8 cellular contexts compared by ENCODE assay signal in genomic region chr4:107718351-107718965, GRCh38. TPM values are rescaled to one million over a fixed set of nuclear protein-coding genes. Genes with fewer than 3 reads are reported as not detected.
DNase-seq lines count a peak whose midpoint lies in the region; ATAC-seq, FAIRE-seq and TF ChIP-seq lines count a peak whose summit lies in the region.

No MANE protein-coding gene starts in this region.

- CTCF ChIA-PET in K562 (lab: Yijun Ruan, JAX; ENCODE audit: low intra/inter-chr PET ratio), result no interaction called here

- no peaks in the 10 kb centered on the region for H3K9me3 ChIP-seq in K562 (replicated peaks; ENCODE audit: control insufficient read depth, insufficient read depth, low read depth, low read length)
- H3K9me3 ChIP-seq in neutrophil, result no peaks in the 10 kb centered on the region

- H3K27ac ChIP-seq in HL-60 (replicated peaks) (peak overlapping the region; percentile 16), K562 (ENCODE audit: extremely low read depth, low read depth, low read length) (no peak overlapping the region), neutrophil (peak overlapping the region; percentile 87)

- H3K27me3 ChIP-seq in HL-60 (ENCODE audit: insufficient read depth, poor library complexity, severe bottlenecking), result no peaks in the 10 kb centered on the region
- no peaks in the 10 kb centered on the region for H3K27me3 ChIP-seq in K562 (ENCODE audit: control insufficient read depth in 2 of 2, insufficient read depth in 2 of 2, low read length in 2 of 2)
- H3K27me3 ChIP-seq in neutrophil, result peaks cover 8% of the 10 kb centered on the region

- peak overlapping the region; percentile 85 for H3K4me2 ChIP-seq in K562 (ENCODE audit: insufficient read depth, low read length)

- H2AFZ ChIP-seq in K562 (ENCODE audit: low read depth, low read length), result 0 out of 2 replicates have a peak overlapping the region, but pooled peaks have one; percentile 36

- H4K20me1 ChIP-seq in K562 (replicated peaks; ENCODE audit: control insufficient read depth, insufficient read depth, low read length), result no peaks in the 10 kb centered on the region

- 0 out of 3 replicates have a peak, but pooled peaks cover 4% of the 10 kb centered on the region for H3K36me3 ChIP-seq in K562 (ENCODE audit: control insufficient read depth, insufficient read depth, low read length)
- H3K36me3 ChIP-seq in neutrophil, result no peaks in the 10 kb centered on the region

- intact Hi-C loops in K562 (cut with micrococcal nuclease) (no loop called here), cardiac septum (cut with DNase I) (no loop called here)

- peaks cover 46% of the 10 kb centered on the region for H3K79me2 ChIP-seq in K562 (ENCODE audit: control insufficient read depth, insufficient read depth, low read length)

- peak; percentile 33 for ATAC-seq in GM21381 (IDR thresholded peaks at IDR 0.05; ENCODE audit: unreplicated experiment)
- no peak for ATAC-seq in K562

- H3K9me1 ChIP-seq in K562 (ENCODE audit: control insufficient read depth, insufficient read depth, low read length), result no peaks in the 10 kb centered on the region

- no peak for TF ChIP-seq RAD21 in K562 (CRISPR knock-in tag; conservative IDR thresholded peaks at IDR 0.05 in 1 of 2, IDR thresholded peaks at IDR 0.05 in 1 of 2)

- DNase-seq in GM04504 (ENCODE audit: low read depth), result peak; percentile 69
- peak; percentile 43 to 50 for DNase-seq in HL-60 (ENCODE audit: low read depth in 1 of 2, low spot score in 1 of 2)
- DNase-seq in K562 (ENCODE audit: extremely low read depth in 1 of 4, low spot score in 3 of 4), result no peak
- no peak for DNase-seq in activated CD4-positive, CD25-positive, alpha-beta regulatory T cell treated with anti-CD3 and anti-CD28 coated beads, Interleukin-2, amount 50 U/mL, for 72 hours
- no peak for DNase-seq in effector CD8-positive, alpha-beta T cell (lab: John Stamatoyannopoulos, UW)
- no peak for DNase-seq in cardiac septum (ENCODE audit: low spot score)

- no TSS peak for BruUV-seq in K562 (replicated peaks; lab: Mats Ljungman, UMichigan)

- TF ChIP-seq EP300 in K562 (IDR thresholded peaks at IDR 0.05; ENCODE audit: low read length), result no peak

- no peak for TF ChIP-seq POLR2A in K562 (conservative IDR thresholded peaks at IDR 0.05)

- H3K9ac ChIP-seq in K562 (ENCODE audit: insufficient read depth in 1 of 2, low read depth in 2 of 2, low read length in 2 of 2), result peak overlapping the region in 1 of 2 experiments; percentile 60; a peak in 1 of 4 replicates

- WGBS in K562 (ENCODE audit: insufficient coverage, low coverage, missing lambda C conversion rate), result 57% methylated on average over 10 of the region's 10 CpGs

- H3K4me1 ChIP-seq in K562 (replicated peaks in 1 of 2; ENCODE audit: control insufficient read depth in 2 of 2, insufficient read depth in 2 of 2, low read length in 2 of 2) (peaks cover 5 to 9% of the 10 kb centered on the region in 2 experiments; a peak in 4 of 5 replicates), neutrophil (ENCODE audit: control insufficient read depth in 1 of 2, insufficient read depth in 1 of 2, low read depth in 1 of 2, low read length in 1 of 2) (peaks cover 28 to 29% of the 10 kb centered on the region in 2 experiments)

- FAIRE-seq in K562 (lab: Jason Lieb, UNC), result no peak

- in situ Hi-C loops in K562 (cut with MboI), result loop anchor here (25.0 kb wide), 1 partner anchor 1406 kb away; the partner anchor contains the start of genes AIMP1 and TBCK

- no peak for TF ChIP-seq CTCF in HL-60 (IDR thresholded peaks at IDR 0.05; ENCODE audit: insufficient read depth, low read length)
- TF ChIP-seq CTCF in K562 (IDR thresholded peaks at IDR 0.05 in 2 of 3, conservative IDR thresholded peaks at IDR 0.05 in 1 of 3; ENCODE audit: insufficient read depth in 2 of 3, low read depth in 1 of 3, low read length in 3 of 3), result no peak
- no peak for TF ChIP-seq CTCF in neutrophil (IDR thresholded peaks at IDR 0.05)

- H3K4me3 ChIP-seq in HL-60 (replicated peaks; ENCODE audit: insufficient read depth, low read length) (peak overlapping the region; percentile 99), K562 (peak overlapping the region; percentile 89), neutrophil (ENCODE audit: low read depth in 1 of 2, low read length in 1 of 2) (peak overlapping the region; percentile 85 to 99)

- POLR2A ChIA-PET in K562 (lab: Yijun Ruan, JAX), result no interaction called here

TF ChIP-seq in K562, 482 proteins besides CTCF, POLR2A, EP300 and RAD21:
- TF ChIP-seq CHD4 (IDR thresholded peaks at IDR 0.05; ENCODE audit: insufficient read depth, insufficient replicate concordance, low read depth, low read length, poor library complexity, severe bottlenecking) (no peak), ZC3H11A (IDR thresholded peaks at IDR 0.05; ENCODE audit: low read depth, low read length) (no peak), BHLHE40 (IDR thresholded peaks at IDR 0.05; ENCODE audit: low read length) (no peak)

RNA-seq across cellular contexts. Expression of gene PAPSS1, which starts 1.6 kb away (rescaled TPM):
- 12.8 and 15.1 TPM in 2 replicates for total RNA-seq in K562 (2011; cell fraction: chromatin; rRNA removed; ENCODE audit: low replicate concordance)
- total RNA-seq in K562 (2011; cell fraction: nucleolus; rRNA removed), result 6.0 and 7.2 TPM in 2 replicates
- total RNA-seq in K562 (2011; cell fraction: nucleoplasm; rRNA removed), result 10.0 and 11.5 TPM in 2 replicates
- total RNA-seq in K562 (2014; rRNA removed) (21.1 and 25.4 TPM in 2 replicates), K562 (2014; rRNA removed; fragmentation: Illumina TruSeq; extraction: Trizol) (38.5 and 40.1 TPM in 2 replicates), K562 (2015; rRNA removed; fragmentation: Illumina TruSeq; extraction: Trizol) (43.2 and 46.3 TPM in 2 replicates), K562 (2021) (32.1 and 35.0 TPM in 2 replicates), cardiac septum (13.8 TPM)
- polyA plus RNA-seq in K562 (2011; rRNA removed) (50.4 and 71.7 TPM in 2 replicates), K562 (2014; fragmentation: Illumina TruSeq; extraction: Trizol) (35.1 and 41.9 TPM in 2 replicates), K562 (2014; fragmentation: Nextera tagmentation; extraction: Ambion mirVana) (10 to 100 TPM; 47.0 to 53.9 TPM), K562 (2014; rRNA removed) (29.4 and 39.3 TPM in 2 replicates)
- 19.6 and 57.1 TPM in 2 replicates for polyA plus RNA-seq in K562 (2011; cell fraction: cytosol; rRNA removed)
- polyA plus RNA-seq in K562 (2011; cell fraction: nucleus; rRNA removed), result 19.9 and 48.8 TPM in 2 replicates
- polyA plus RNA-seq in K562 (2012), result 49.9 and 59.4 TPM in 2 replicates
- polyA minus RNA-seq in K562 (2011; rRNA and poly(A)+ RNA removed), result 59.5 and 115 TPM in 2 replicates
- polyA minus RNA-seq in K562 (2011; cell fraction: cytosol; rRNA and poly(A)+ RNA removed), result 20.5 and 26.2 TPM in 2 replicates
- 16.0 and 48.9 TPM in 2 replicates for polyA minus RNA-seq in K562 (2011; cell fraction: nucleus; rRNA and poly(A)+ RNA removed)

Comparison
In these comparisons a context has a peak if more than half of its experiments do, and no peak if none do; other contexts are left out.
1. DNase-seq: peak in GM04504 (single experiment) and HL-60 (2 of 2); none in K562 (0 of 4), activated CD4-positive, CD25-positive, alpha-beta regulatory T cell treated with anti-CD3 and anti-CD28 coated beads, Interleukin-2, amount 50 U/mL, for 72 hours (single experiment), effector CD8-positive, alpha-beta T cell (single experiment) and cardiac septum (single experiment).
2. Peak in every context shown above with its lines, with median percentiles within 50 percentile points of each other: H3K4me3 ChIP-seq.